19 cellular contexts compared by ENCODE assay signal in the genomic region with DNA sequence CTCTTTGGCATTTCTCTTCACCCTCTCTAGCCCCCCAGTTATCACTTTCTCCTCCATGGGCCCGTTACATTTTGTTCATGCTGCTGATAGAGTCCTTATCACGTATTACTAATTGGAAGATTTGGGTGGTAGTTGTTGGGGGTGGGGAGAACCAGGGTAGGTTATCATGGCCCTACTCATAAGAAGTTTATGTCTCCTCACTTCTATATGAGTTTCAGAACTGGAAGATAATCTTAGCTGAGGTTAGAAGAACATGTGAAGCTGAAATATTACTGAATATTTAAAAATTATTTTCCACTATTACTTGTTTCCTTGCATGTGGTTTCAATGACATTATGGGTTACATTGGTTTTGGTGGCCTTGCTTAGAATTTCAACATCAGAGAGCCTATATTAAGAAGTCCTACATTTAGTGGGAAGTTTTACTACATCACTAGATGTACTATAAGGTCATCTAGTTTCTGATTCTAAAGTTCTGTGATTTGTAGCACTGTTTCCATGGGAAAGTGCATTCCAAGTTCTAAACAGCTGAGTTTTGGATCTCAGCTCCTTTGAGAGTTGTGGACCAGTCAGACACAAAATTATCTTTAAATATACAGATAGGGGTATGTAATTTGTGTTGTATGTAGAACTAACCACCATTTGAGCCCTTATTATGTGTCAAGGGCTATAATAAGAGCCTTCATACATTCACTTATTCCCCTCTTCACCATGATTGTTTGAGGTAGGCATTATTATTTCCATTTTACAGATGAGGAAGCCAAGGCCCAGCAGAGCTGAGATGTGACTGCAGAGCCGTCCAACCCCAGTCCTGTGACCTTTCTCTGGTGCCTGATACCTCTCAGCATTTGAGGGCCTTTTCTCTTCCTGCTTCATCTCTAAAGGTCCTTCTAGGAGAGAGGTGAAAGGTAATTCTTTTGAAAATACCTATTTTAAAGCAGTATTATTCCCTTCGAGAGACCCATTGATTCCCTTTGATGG. TPM values are rescaled to one million over a fixed set of nuclear protein-coding genes. Genes with fewer than 3 reads are reported as not detected.
"Had no signal": no experiment of that assay in that cellular context is flagged by ENCODE, and none has a peak within 500 bp of the region (broad histone marks: within the 10 kb centered on the region; RNA-seq: fewer than 3 reads in every experiment).

No MANE protein-coding gene starts in this region.

- H3K4me3 ChIP-seq: smooth muscle cell, testis had no signal

- H3K9me3 ChIP-seq: testis had no signal

- H3K27me3 ChIP-seq: testis had no signal

- ATAC-seq: activated CD4-positive, alpha-beta T cell treated with anti-CD3 and anti-CD28 coated beads for 36 hours; activated T-cell treated with anti-CD3 and anti-CD28 coated beads, Interleukin-2, amount 50 U/mL, for 4 hours; left lobe of liver; sciatic nerve; stimulated activated memory B cell treated with anti-CD40 and anti-IgM and Interleukin-4, amounts not matched to agents 10 μg/mL and 1 μg/mL and 100 μg/mL, for 72 hours; T-cell; WTC11 had no signal

- DNase-seq: activated CD4-positive, alpha-beta T cell treated with anti-CD3 and anti-CD28 coated beads for 36 hours; activated CD4-positive, alpha-beta T cell treated with anti-CD3 and anti-CD28 coated beads, Interleukin-2, amount 50 U/mL, for 4 hours; activated CD8-positive, alpha-beta memory T cell treated with anti-CD3 and anti-CD28 coated beads, Interleukin-2, amount 50 U/mL, for 48 hours; activated effector memory CD4-positive, alpha-beta T cell treated with Interleukin-2 at 50 U/mL for 16 hours; activated naive CD4-positive, alpha-beta T cell treated with anti-CD3 and anti-CD28 coated beads for 36 hours; activated T-cell treated with anti-CD3 and anti-CD28 coated beads, Interleukin-2, amount 50 U/mL, for 4 hours; kidney; mammary epithelial cell; naive B cell; nucleus accumbens; stimulated activated CD4-positive, alpha-beta T cell treated with anti-CD3 and anti-CD28 coated beads, Interleukin-15, amount 100 ng/mL, for 24 hours; T-cell; testis had no signal

- H3K4me1 ChIP-seq: parathyroid adenoma had no signal

- H3K27ac ChIP-seq: parathyroid adenoma, testis had no signal

RNA-seq across cellular contexts. Expression of a gene that starts 37.0 kb away (rescaled TPM):
- total RNA-seq: smooth muscle cell had no signal
- polyA plus RNA-seq: mammary epithelial cell, smooth muscle cell had no signal
